In the genomic region with DNA sequence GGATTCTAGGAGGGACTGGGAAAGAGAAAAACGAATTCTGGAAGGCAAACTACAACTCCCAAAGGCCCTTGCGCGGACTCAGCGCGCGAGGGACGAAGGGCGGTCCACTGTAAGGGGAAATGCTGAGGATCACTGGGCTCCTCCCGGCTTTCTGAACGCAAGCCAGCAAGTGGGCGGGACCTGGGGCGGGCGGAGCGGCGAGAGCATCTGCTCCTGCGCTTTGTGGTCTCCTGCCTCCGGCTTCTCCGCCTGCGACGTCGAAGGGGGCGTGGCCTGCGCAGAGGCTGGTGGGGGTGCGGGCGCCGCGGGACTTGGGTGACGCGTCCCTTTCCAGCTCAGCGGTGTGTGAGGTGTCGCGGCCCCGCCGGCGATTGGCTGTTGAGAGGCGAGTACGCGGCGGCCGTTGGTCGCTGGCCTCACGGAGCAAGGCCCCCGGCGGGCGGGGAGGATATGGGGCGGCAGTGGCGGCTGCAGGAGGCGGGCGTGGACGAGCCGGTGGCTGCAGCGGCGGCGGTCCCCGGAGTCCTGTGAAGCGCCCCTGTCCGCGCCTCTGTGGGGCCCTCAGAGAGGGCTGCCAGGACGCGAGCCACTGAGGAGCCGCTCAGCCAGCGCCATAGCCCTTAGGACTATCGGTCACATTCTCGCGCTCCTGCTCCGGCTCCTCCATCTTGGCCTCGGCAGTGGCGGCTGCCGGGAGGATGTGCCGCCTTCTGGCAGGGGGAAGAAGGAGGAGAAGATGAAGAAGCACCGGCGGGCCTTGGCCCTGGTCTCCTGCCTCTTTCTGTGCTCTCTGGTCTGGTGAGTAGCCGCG, we compare ENCODE assay signal across 8 cellular contexts. TPM values are rescaled to one million over a fixed set of nuclear protein-coding genes. Genes with fewer than 3 reads are reported as not detected.
DNase-seq lines count a peak whose midpoint lies in the region; ATAC-seq and TF ChIP-seq lines count a peak whose summit lies in the region.

A gene with protein sequence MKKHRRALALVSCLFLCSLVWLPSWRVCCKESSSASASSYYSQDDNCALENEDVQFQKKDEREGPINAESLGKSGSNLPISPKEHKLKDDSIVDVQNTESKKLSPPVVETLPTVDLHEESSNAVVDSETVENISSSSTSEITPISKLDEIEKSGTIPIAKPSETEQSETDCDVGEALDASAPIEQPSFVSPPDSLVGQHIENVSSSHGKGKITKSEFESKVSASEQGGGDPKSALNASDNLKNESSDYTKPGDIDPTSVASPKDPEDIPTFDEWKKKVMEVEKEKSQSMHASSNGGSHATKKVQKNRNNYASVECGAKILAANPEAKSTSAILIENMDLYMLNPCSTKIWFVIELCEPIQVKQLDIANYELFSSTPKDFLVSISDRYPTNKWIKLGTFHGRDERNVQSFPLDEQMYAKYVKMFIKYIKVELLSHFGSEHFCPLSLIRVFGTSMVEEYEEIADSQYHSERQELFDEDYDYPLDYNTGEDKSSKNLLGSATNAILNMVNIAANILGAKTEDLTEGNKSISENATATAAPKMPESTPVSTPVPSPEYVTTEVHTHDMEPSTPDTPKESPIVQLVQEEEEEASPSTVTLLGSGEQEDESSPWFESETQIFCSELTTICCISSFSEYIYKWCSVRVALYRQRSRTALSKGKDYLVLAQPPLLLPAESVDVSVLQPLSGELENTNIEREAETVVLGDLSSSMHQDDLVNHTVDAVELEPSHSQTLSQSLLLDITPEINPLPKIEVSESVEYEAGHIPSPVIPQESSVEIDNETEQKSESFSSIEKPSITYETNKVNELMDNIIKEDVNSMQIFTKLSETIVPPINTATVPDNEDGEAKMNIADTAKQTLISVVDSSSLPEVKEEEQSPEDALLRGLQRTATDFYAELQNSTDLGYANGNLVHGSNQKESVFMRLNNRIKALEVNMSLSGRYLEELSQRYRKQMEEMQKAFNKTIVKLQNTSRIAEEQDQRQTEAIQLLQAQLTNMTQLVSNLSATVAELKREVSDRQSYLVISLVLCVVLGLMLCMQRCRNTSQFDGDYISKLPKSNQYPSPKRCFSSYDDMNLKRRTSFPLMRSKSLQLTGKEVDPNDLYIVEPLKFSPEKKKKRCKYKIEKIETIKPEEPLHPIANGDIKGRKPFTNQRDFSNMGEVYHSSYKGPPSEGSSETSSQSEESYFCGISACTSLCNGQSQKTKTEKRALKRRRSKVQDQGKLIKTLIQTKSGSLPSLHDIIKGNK (N-terminal part only) (plus strand): TSS at position 451 of the 811 bp plus-strand sequence. CDS start 286 bp downstream, at position 737.

- intact Hi-C loops in activated CD4-positive, alpha-beta T cell treated with anti-CD3 and anti-CD28 coated beads for 36 hours (cut with DNase I, micrococcal nuclease) = loop anchor here (1.0 to 10.0 kb wide), 22 partner anchors 54 to 1626 kb away; a partner anchor contains a TSS

- POLR2A ChIA-PET in activated CD4-positive, alpha-beta T cell treated with anti-CD3 and anti-CD28 coated beads for 36 hours (lab: Charles Lee) = interaction anchor here (0.6 to 1.5 kb wide), 6 partner anchors 10 to 944 kb away, joined by 3 to 5 read pairs (median 4); a partner anchor contains a TSS

- peak within 1 kb of the TSS; percentile 87 for H3K4me3 Mint-ChIP-seq in activated CD4-positive, alpha-beta T cell treated with anti-CD3 and anti-CD28 coated beads for 36 hours

- DNase-seq in Ammon's horn (ENCODE audit: low spot score) (peak; percentile 100), GM19238 (ENCODE audit: insufficient read length, low spot score) (peak; percentile 83), NCI-H524 (lab: John Stamatoyannopoulos, UW) (peak; percentile 98), choroid plexus epithelial cell (ENCODE audit: low read depth) (peak; percentile 100), kidney glomerular epithelial cell (lab: John Stamatoyannopoulos, UW) (peak; percentile 99)
- peak; percentile 100 for DNase-seq in activated CD4-positive, alpha-beta T cell treated with anti-CD3 and anti-CD28 coated beads for 36 hours
- DNase-seq in stimulated activated CD4-positive, alpha-beta T cell treated with anti-CD3 and anti-CD28 coated beads, Interleukin-1b, Interleukin-23, amount 100 ng/mL, for 1 hour (ENCODE audit: low read depth in 2 of 2) = peak; percentile 98

- peak; percentile 40 for TF ChIP-seq CTCF in choroid plexus epithelial cell (conservative IDR thresholded peaks at IDR 0.05; ENCODE audit: low read depth, low read length)

- peak within 1 kb of the TSS; percentile 100 for H3K27ac Mint-ChIP-seq in activated CD4-positive, alpha-beta T cell treated with anti-CD3 and anti-CD28 coated beads for 36 hours

- H3K9me3 Mint-ChIP-seq in activated CD4-positive, alpha-beta T cell treated with anti-CD3 and anti-CD28 coated beads for 36 hours (ENCODE audit: low read depth) = no peaks in the 10 kb centered on the region

- H3K4me3 ChIP-seq in choroid plexus epithelial cell (ENCODE audit: low read depth, low read length) = peak within 1 kb of the TSS; percentile 89

- no peaks in the 10 kb centered on the region for H3K36me3 Mint-ChIP-seq in activated CD4-positive, alpha-beta T cell treated with anti-CD3 and anti-CD28 coated beads for 36 hours (ENCODE audit: low read depth)

- H3K4me1 Mint-ChIP-seq in activated CD4-positive, alpha-beta T cell treated with anti-CD3 and anti-CD28 coated beads for 36 hours = peaks cover 42% of the 10 kb centered on the region

- peaks cover 2% of the 10 kb centered on the region for H3K27me3 Mint-ChIP-seq in activated CD4-positive, alpha-beta T cell treated with anti-CD3 and anti-CD28 coated beads for 36 hours

- CTCF ChIA-PET in activated CD4-positive, alpha-beta T cell treated with anti-CD3 and anti-CD28 coated beads for 36 hours (lab: Charles Lee) = interaction anchor here (0.7 to 1.2 kb wide), 8 partner anchors 10 to 1272 kb away, joined by 3 to 6 read pairs (median 4); a partner anchor contains a TSS

- ATAC-seq in HG03442 (IDR thresholded peaks at IDR 0.05; ENCODE audit: unreplicated experiment) = peak; percentile 87
- ATAC-seq in activated CD4-positive, alpha-beta T cell treated with anti-CD3 and anti-CD28 coated beads for 36 hours = peak; percentile 87

RNA-seq across cellular contexts. Expression of the gene that starts here (rescaled TPM):
- total RNA-seq in activated CD4-positive, alpha-beta T cell treated with anti-CD3 and anti-CD28 coated beads for 36 hours = 10 to 100 TPM; 22.1 to 23.8 TPM

Comparison
In these comparisons a context has a peak if more than half of its experiments do, and no peak if none do; other contexts are left out.
1. Peak in every context shown above with its lines: DNase-seq, ATAC-seq and H3K4me3 ChIP-seq.